ENCODE assay signal across 1 cellular context in genomic region chr12:20444595-20445170, GRCh38.
TF ChIP-seq lines count a peak whose summit lies in the region.

No MANE protein-coding gene starts in this region.

TF ChIP-seq in H1, 55 proteins besides CTCF, POLR2A, EP300 and RAD21 (continued from another document):
- no peak for TF ChIP-seq KDM1A (IDR thresholded peaks at IDR 0.05; ENCODE audit: borderline replicate concordance, low read length)
- no peak for TF ChIP-seq ATF2 (IDR thresholded peaks at IDR 0.05; ENCODE audit: low read length)
- no peak for TF ChIP-seq TAF7 (optimal IDR thresholded peaks at IDR 0.05; ENCODE audit: borderline replicate concordance, low read depth, low read length)
- TF ChIP-seq USF2 (IDR thresholded peaks at IDR 0.05; ENCODE audit: low read length), result no peak
- TF ChIP-seq, protein P1, sequence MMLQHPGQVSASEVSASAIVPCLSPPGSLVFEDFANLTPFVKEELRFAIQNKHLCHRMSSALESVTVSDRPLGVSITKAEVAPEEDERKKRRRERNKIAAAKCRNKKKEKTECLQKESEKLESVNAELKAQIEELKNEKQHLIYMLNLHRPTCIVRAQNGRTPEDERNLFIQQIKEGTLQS (IDR thresholded peaks at IDR 0.05; ENCODE audit: insufficient read depth, low read depth, low read length), result no peak
- no peak for TF ChIP-seq GABPA (IDR thresholded peaks at IDR 0.05; ENCODE audit: borderline replicate concordance, insufficient read depth, low read length)
- no peak for TF ChIP-seq POU5F1 (IDR thresholded peaks at IDR 0.05; ENCODE audit: low read depth, low read length)
- TF ChIP-seq BACH1 (IDR thresholded peaks at IDR 0.05; ENCODE audit: low read length), result no peak
- no peak for TF ChIP-seq RBBP5 (IDR thresholded peaks at IDR 0.05; ENCODE audit: borderline replicate concordance, low read depth, low read length)
- TF ChIP-seq SP2 (IDR thresholded peaks at IDR 0.05; ENCODE audit: low read length), result no peak
